In genomic region chr11:78030429-78031325, GRCh38 we compare ENCODE assay signal across 1 cellular context.
TF ChIP-seq lines count a peak whose summit lies in the region.

No MANE protein-coding gene starts in this region.

TF ChIP-seq in K562, 482 proteins besides CTCF, POLR2A, EP300 and RAD21:
- TF ChIP-seq CUX1 (CRISPR knock-in tag; IDR thresholded peaks at IDR 0.05) = no peak
- peak; percentile 75 for TF ChIP-seq NFIC (IDR thresholded peaks at IDR 0.05)
- TF ChIP-seq RFX1 (IDR thresholded peaks at IDR 0.05) = peak; percentile 60
- no peak for TF ChIP-seq ZNF146 (CRISPR knock-in tag; IDR thresholded peaks at IDR 0.05; ENCODE audit: unreplicated experiment)
- peak; percentile 84; the same call in 1 of the 2 replicates for TF ChIP-seq FOXJ2 (tag; IDR thresholded peaks at IDR 0.05)
